30 cellular contexts compared by ENCODE assay signal in genomic region chr5:58248221-58248620, GRCh38.
"Had no signal": no experiment of that assay in that cellular context is flagged by ENCODE, and none has a peak within 500 bp of the region (broad histone marks: within the 10 kb centered on the region; RNA-seq: fewer than 3 reads in every experiment).

No MANE protein-coding gene starts in this region.

- H3K9ac ChIP-seq: KMS-11 had no signal

- H3K4me2 ChIP-seq: KMS-11, PC-9 had no signal

- H3K27ac ChIP-seq: brain microvascular endothelial cell, KMS-11, PC-9 had no signal

- DNase-seq: activated B cell treated with CpG ODN at 0.5 μM for 24 hours; activated CD4-positive, alpha-beta memory T cell treated with anti-CD3 and anti-CD28 coated beads for 36 hours; activated CD4-positive, alpha-beta T cell treated with anti-CD3 and anti-CD28 coated beads for 4 hours; activated CD4-positive, alpha-beta T cell treated with anti-CD3 and anti-CD28 coated beads, Interleukin-2, amount 50 U/mL, for 1 hour; activated CD4-positive, CD25-positive, alpha-beta regulatory T cell treated with anti-CD3 and anti-CD28 coated beads, Interleukin-2, amount 50 U/mL, for 72 hours; activated CD8-positive, alpha-beta memory T cell treated with anti-CD3 and anti-CD28 coated beads for 24 hours; activated CD8-positive, alpha-beta memory T cell treated with anti-CD3 and anti-CD28 coated beads, Interleukin-2, amount 10 ng/mL, durations not matched to agents 7 days and 5 days; activated CD8-positive, alpha-beta memory T cell treated with anti-CD3 and anti-CD28 coated beads, Interleukin-2, amount 50 U/mL, for 48 hours; activated effector memory CD4-positive, alpha-beta T cell treated with Interleukin-2 at 50 U/mL for 16 hours; activated naive CD4-positive, alpha-beta T cell treated with anti-CD3 and anti-CD28 coated beads, Interleukin-2, amount 10 ng/mL, durations not matched to agents 7 days and 5 days; activated naive CD8-positive, alpha-beta T cell treated with anti-CD3 and anti-CD28 coated beads, Interleukin-2, amount 50 U/mL, for 24 hours; activated T-cell treated with anti-CD3 and anti-CD28 coated beads, Interleukin-2, amount 50 U/mL, for 48 hours; anterior cingulate cortex; brain microvascular endothelial cell; central memory CD4-positive, alpha-beta T cell; MM.1S; NCI-H1105; NCI-H1417 treated with DMSO at 0.1 percent for 48 hours; NCI-H1694; NCI-H2029; NCI-H345; NCI-H524 treated with DMSO at 0.1 percent for 48 hours; NK-92 treated with Interleukin-12 subunit alpha and Interleukin-12 subunit beta, amount 100 ng/mL, for 24 hours; PC-9; Right ventricle myocardium superior; SW 1271; T-helper 1 cell; T-helper 2 cell; T-helper 9 cell had no signal

- H2AFZ ChIP-seq: PC-9 had no signal

- ATAC-seq: activated CD8-positive, alpha-beta memory T cell treated with anti-CD3 and anti-CD28 coated beads, Interleukin-2, amount 10 ng/mL, durations not matched to agents 7 days and 5 days; activated naive CD8-positive, alpha-beta T cell treated with anti-CD3 and anti-CD28 coated beads, Interleukin-2, amount 50 U/mL, for 24 hours had no signal

- H3K27me3 ChIP-seq: brain microvascular endothelial cell had no signal

- H3K4me3 ChIP-seq: PC-9 had no signal

- H3K36me3 ChIP-seq: brain microvascular endothelial cell had no signal
